In the genomic region with DNA sequence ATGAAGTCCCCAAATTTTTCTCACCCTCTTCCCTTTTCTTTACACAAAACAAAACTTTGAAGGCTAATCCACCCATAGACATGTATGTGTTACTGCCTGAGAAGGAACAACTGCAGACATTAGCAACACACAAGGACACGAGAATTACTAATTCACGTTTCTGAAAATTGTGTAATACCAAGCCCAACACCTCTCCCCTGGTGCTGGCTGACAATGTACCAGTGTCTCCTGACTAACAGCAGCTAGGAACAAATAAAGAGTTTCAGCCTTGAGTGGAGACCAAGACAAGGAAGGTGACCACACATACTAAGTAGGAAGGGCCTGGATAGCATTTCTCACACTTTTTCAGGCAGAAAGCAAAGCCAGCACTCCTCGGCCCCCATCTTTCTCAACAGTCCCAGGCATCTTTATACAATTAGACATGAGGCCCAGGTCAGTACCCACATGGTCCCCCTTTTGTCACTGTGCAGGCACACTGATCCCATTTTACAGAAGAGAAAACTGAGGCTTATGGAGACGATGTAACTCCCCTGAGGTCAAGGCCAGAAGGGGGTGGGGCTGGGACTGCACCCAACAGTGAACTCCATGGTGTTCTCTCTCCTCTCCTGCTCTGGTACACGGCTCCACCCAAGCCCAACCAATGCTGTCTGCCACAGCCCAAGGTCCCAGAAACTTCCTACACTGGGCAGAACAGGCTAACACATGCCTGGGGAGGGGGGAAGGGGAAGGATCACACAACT, we compare ENCODE assay signal across 1 cellular context.
A peak's percentile ranks its signal among the peaks of the same experiment; 100 is the strongest.
TF ChIP-seq lines count a peak whose summit lies in the region.

No MANE protein-coding gene starts in this region.

TF ChIP-seq in K562, 482 proteins besides CTCF, POLR2A, EP300 and RAD21 (continued from another document):
- TF ChIP-seq, protein P1, sequence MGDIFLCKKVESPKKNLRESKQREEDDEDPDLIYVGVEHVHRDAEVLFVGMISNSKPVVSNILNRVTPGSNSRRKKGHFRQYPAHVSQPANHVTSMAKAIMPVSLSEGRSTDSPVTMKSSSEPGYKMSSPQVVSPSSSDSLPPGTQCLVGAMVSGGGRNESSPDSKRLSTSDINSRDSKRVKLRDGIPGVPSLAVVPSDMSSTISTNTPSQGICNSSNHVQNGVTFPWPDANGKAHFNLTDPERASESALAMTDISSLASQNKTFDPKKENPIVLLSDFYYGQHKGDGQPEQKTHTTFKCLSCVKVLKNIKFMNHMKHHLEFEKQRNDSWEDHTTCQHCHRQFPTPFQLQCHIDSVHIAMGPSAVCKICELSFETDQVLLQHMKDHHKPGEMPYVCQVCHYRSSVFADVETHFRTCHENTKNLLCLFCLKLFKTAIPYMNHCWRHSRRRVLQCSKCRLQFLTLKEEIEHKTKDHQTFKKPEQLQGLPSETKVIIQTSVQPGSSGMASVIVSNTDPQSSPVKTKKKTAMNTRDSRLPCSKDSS (IDR thresholded peaks at IDR 0.05; ENCODE audit: low read depth, partially characterized antibody): no peak
- TF ChIP-seq CEBPG (CRISPR knock-in tag; IDR thresholded peaks at IDR 0.05): 0 out of 2 replicates have a peak, but pooled peaks have one; percentile 21
- 0 out of 4 replicates have a peak, but pooled peaks of 1 of the 2 experiments have one; percentile 26 for TF ChIP-seq CEBPG (tag; conservative IDR thresholded peaks at IDR 0.05 in 1 of 2, IDR thresholded peaks at IDR 0.05 in 1 of 2)
- peak; percentile 96 for TF ChIP-seq RBM25 (IDR thresholded peaks at IDR 0.05; ENCODE audit: low read depth, low read length, severe bottlenecking)
- TF ChIP-seq NONO (IDR thresholded peaks at IDR 0.05; ENCODE audit: low read depth in 2 of 2, low read length in 1 of 2): no peak
- TF ChIP-seq, protein P2, sequence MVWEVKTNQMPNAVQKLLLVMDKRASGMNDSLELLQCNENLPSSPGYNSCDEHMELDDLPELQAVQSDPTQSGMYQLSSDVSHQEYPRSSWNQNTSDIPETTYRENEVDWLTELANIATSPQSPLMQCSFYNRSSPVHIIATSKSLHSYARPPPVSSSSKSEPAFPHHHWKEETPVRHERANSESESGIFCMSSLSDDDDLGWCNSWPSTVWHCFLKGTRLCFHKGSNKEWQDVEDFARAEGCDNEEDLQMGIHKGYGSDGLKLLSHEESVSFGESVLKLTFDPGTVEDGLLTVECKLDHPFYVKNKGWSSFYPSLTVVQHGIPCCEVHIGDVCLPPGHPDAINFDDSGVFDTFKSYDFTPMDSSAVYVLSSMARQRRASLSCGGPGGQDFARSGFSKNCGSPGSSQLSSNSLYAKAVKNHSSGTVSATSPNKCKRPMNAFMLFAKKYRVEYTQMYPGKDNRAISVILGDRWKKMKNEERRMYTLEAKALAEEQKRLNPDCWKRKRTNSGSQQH (CRISPR knock-in tag; IDR thresholded peaks at IDR 0.05): no peak
- TF ChIP-seq KDM1A (IDR thresholded peaks at IDR 0.05): peak; percentile 38 to 80; a peak in 3 of 4 replicates
- no peak for TF ChIP-seq ZNF347 (CRISPR knock-in tag; IDR thresholded peaks at IDR 0.05; ENCODE audit: low read depth)
- no peak for TF ChIP-seq NELFE (IDR thresholded peaks at IDR 0.05; ENCODE audit: insufficient read depth, insufficient read length)
- TF ChIP-seq CBX1 (IDR thresholded peaks at IDR 0.05; ENCODE audit: low read depth): 0 out of 2 replicates have a peak, but pooled peaks have one; percentile 46
- no peak for TF ChIP-seq NR2C1 (IDR thresholded peaks at IDR 0.05)
- peak; percentile 36; the same call in 1 of the 2 replicates for TF ChIP-seq NR2C1 (tag; IDR thresholded peaks at IDR 0.05)
- TF ChIP-seq CREM (IDR thresholded peaks at IDR 0.05; ENCODE audit: low read depth): no peak
- TF ChIP-seq, protein P3, sequence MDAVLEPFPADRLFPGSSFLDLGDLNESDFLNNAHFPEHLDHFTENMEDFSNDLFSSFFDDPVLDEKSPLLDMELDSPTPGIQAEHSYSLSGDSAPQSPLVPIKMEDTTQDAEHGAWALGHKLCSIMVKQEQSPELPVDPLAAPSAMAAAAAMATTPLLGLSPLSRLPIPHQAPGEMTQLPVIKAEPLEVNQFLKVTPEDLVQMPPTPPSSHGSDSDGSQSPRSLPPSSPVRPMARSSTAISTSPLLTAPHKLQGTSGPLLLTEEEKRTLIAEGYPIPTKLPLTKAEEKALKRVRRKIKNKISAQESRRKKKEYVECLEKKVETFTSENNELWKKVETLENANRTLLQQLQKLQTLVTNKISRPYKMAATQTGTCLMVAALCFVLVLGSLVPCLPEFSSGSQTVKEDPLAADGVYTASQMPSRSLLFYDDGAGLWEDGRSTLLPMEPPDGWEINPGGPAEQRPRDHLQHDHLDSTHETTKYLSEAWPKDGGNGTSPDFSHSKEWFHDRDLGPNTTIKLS (IDR thresholded peaks at IDR 0.05; ENCODE audit: borderline replicate concordance, low read depth): no peak
- no peak for TF ChIP-seq U2AF2 (optimal IDR thresholded peaks at IDR 0.05; ENCODE audit: low read depth, low read length)
- 0 out of 2 replicates have a peak, but pooled peaks have one; percentile 27 for TF ChIP-seq RBFOX2 (IDR thresholded peaks at IDR 0.05; ENCODE audit: low read depth, low read length)
- peak; percentile 74; the same call in 1 of the 2 replicates for TF ChIP-seq HDAC2 (IDR thresholded peaks at IDR 0.05)
- TF ChIP-seq YBX1 (IDR thresholded peaks at IDR 0.05): no peak
- TF ChIP-seq, protein P4, sequence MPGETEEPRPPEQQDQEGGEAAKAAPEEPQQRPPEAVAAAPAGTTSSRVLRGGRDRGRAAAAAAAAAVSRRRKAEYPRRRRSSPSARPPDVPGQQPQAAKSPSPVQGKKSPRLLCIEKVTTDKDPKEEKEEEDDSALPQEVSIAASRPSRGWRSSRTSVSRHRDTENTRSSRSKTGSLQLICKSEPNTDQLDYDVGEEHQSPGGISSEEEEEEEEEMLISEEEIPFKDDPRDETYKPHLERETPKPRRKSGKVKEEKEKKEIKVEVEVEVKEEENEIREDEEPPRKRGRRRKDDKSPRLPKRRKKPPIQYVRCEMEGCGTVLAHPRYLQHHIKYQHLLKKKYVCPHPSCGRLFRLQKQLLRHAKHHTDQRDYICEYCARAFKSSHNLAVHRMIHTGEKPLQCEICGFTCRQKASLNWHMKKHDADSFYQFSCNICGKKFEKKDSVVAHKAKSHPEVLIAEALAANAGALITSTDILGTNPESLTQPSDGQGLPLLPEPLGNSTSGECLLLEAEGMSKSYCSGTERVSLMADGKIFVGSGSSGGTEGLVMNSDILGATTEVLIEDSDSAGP (CRISPR knock-in tag; IDR thresholded peaks at IDR 0.05): no peak
- TF ChIP-seq PHF20 (IDR thresholded peaks at IDR 0.05; ENCODE audit: partially characterized antibody): peak; percentile 41
- peak; percentile 41 for TF ChIP-seq CHD4 (IDR thresholded peaks at IDR 0.05; ENCODE audit: insufficient read depth, insufficient replicate concordance, low read depth, low read length, poor library complexity, severe bottlenecking)
- no peak for TF ChIP-seq HNRNPK (IDR thresholded peaks at IDR 0.05; ENCODE audit: low read depth, low read length, poor library complexity, severe bottlenecking)
- TF ChIP-seq, protein P5, sequence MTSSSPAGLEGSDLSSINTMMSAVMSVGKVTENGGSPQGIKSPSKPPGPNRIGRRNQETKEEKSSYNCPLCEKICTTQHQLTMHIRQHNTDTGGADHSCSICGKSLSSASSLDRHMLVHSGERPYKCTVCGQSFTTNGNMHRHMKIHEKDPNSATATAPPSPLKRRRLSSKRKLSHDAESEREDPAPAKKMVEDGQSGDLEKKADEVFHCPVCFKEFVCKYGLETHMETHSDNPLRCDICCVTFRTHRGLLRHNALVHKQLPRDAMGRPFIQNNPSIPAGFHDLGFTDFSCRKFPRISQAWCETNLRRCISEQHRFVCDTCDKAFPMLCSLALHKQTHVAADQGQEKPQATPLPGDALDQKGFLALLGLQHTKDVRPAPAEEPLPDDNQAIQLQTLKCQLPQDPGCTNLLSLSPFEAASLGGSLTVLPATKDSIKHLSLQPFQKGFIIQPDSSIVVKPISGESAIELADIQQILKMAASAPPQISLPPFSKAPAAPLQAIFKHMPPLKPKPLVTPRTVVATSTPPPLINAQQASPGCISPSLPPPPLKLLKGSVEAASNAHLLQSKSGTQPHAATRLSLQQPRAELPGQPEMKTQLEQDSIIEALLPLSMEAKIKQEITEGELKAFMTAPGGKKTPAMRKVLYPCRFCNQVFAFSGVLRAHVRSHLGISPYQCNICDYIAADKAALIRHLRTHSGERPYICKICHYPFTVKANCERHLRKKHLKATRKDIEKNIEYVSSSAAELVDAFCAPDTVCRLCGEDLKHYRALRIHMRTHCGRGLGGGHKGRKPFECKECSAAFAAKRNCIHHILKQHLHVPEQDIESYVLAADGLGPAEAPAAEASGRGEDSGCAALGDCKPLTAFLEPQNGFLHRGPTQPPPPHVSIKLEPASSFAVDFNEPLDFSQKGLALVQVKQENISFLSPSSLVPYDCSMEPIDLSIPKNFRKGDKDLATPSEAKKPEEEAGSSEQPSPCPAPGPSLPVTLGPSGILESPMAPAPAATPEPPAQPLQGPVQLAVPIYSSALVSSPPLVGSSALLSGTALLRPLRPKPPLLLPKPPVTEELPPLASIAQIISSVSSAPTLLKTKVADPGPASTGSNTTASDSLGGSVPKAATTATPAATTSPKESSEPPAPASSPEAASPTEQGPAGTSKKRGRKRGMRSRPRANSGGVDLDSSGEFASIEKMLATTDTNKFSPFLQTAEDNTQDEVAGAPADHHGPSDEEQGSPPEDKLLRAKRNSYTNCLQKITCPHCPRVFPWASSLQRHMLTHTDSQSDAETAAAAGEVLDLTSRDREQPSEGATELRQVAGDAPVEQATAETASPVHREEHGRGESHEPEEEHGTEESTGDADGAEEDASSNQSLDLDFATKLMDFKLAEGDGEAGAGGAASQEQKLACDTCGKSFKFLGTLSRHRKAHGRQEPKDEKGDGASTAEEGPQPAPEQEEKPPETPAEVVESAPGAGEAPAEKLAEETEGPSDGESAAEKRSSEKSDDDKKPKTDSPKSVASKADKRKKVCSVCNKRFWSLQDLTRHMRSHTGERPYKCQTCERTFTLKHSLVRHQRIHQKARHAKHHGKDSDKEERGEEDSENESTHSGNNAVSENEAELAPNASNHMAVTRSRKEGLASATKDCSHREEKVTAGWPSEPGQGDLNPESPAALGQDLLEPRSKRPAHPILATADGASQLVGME (CRISPR knock-in tag; IDR thresholded peaks at IDR 0.05): no peak
- TF ChIP-seq ZNF143 (CRISPR knock-in tag; IDR thresholded peaks at IDR 0.05): 0 out of 2 replicates have a peak, but pooled peaks have one; percentile 29
- TF ChIP-seq GATAD2B (IDR thresholded peaks at IDR 0.05; ENCODE audit: borderline replicate concordance): no peak
- no peak for TF ChIP-seq ARHGAP35 (IDR thresholded peaks at IDR 0.05; ENCODE audit: partially characterized antibody)
- TF ChIP-seq SMARCA5 (IDR thresholded peaks at IDR 0.05): peak; percentile 72; the same call in 1 of the 2 replicates
- peak; percentile 42 to 70; a peak in 3 of 4 replicates for TF ChIP-seq RCOR1 (IDR thresholded peaks at IDR 0.05; ENCODE audit: borderline replicate concordance in 1 of 2, low read depth in 2 of 2, low read length in 2 of 2)
- 0 out of 3 replicates have a peak, but pooled peaks of 1 of the 2 experiments have one; percentile 22 for TF ChIP-seq CBX3 (IDR thresholded peaks at IDR 0.05; ENCODE audit: borderline replicate concordance in 1 of 2, low read length in 2 of 2)
- no peak for TF ChIP-seq TCFL5 (CRISPR knock-in tag; conservative IDR thresholded peaks at IDR 0.05)
- peak; percentile 87 for TF ChIP-seq ADNP (tag; IDR thresholded peaks at IDR 0.05)
- TF ChIP-seq MCM7 (IDR thresholded peaks at IDR 0.05): no peak
- TF ChIP-seq NR2C2 (CRISPR knock-in tag; IDR thresholded peaks at IDR 0.05): no peak
- TF ChIP-seq NR2C2 (tag; IDR thresholded peaks at IDR 0.05): no peak
- TF ChIP-seq BDP1 (IDR thresholded peaks at IDR 0.05; ENCODE audit: insufficient read depth, insufficient read length): no peak
- TF ChIP-seq ESRRA (IDR thresholded peaks at IDR 0.05; ENCODE audit: borderline replicate concordance, low read depth): peak; percentile 89
- TF ChIP-seq CREB1 (IDR thresholded peaks at IDR 0.05): no peak
- TF ChIP-seq CREB1 (CRISPR knock-in tag; IDR thresholded peaks at IDR 0.05): no peak
